Comparison of ENCODE assay signal across 9 cellular contexts in the genomic region with DNA sequence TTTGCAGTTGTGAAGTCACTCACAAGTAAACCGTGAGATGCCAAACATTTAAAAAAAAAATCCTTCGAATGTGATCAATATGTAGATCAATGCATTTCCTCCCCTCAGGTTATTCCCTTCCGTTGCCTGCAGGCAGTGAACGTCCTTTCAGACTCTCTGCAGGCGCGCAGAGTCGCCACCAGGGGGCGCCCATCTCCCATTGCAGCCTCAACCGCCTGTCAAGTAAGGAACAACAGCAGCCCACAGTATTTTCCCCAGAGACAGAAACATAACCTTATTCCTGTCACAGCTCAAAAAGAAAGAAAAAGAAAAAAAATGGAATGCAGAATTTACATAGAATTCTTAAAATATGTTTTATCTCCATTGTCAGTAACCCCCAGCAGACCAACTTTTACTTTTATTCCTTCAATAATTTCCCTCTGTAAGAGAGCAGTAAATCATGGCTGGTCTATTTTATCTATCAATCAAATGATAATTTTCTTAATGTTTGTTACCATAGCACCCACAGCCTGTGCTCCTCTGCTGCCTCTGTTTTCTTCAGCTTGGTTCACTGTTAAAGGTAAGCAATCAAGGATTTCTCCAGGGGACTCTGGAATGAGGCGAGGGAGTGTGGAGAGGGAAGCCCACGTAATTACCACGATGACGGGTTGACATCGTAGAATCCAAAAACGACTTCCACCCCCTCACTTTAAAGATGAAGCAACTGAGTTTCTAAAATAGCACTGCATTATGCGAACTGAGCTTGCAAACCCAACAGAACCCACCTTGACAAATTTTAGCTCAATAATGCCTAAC.
DNase-seq lines count a peak whose midpoint lies in the region; ATAC-seq lines count a peak whose summit lies in the region.
"Had no signal": no experiment of that assay in that cellular context is flagged by ENCODE, and none has a peak within 500 bp of the region (broad histone marks: within the 10 kb centered on the region; RNA-seq: fewer than 3 reads in every experiment).

No MANE protein-coding gene starts in this region.

- H3K4me1 Mint-ChIP-seq in effector memory CD8-positive, alpha-beta T cell (ENCODE audit: low read depth in 2 of 2), result no peaks in the 10 kb centered on the region

- no peak overlapping the region for H3K27ac Mint-ChIP-seq in effector memory CD8-positive, alpha-beta T cell
- H3K27ac Mint-ChIP-seq: T-helper 1 cell treated with Interleukin-12 subunit alpha and Interleukin-12 subunit beta and Interleukin-4 antibody, amounts not matched to agents 30 μg/mL and 1 μg/mL, for 36 hours had no signal

- H3K36me3 Mint-ChIP-seq in effector memory CD8-positive, alpha-beta T cell (ENCODE audit: insufficient read depth), result no peaks in the 10 kb centered on the region

- no peaks in the 10 kb centered on the region for H3K27me3 Mint-ChIP-seq in effector memory CD8-positive, alpha-beta T cell

- H3K4me3 Mint-ChIP-seq in effector memory CD8-positive, alpha-beta T cell, result no peak overlapping the region
- H3K4me3 Mint-ChIP-seq: T-helper 1 cell treated with Interleukin-12 subunit alpha and Interleukin-12 subunit beta and Interleukin-4 antibody, amounts not matched to agents 30 μg/mL and 1 μg/mL, for 36 hours had no signal

- H3K9me3 Mint-ChIP-seq in effector memory CD8-positive, alpha-beta T cell, result no peaks in the 10 kb centered on the region
- H3K9me3 Mint-ChIP-seq: T-helper 1 cell treated with Interleukin-12 subunit alpha and Interleukin-12 subunit beta and Interleukin-4 antibody, amounts not matched to agents 30 μg/mL and 1 μg/mL, for 36 hours had no signal

- ATAC-seq in GM19025 (IDR thresholded peaks at IDR 0.05; ENCODE audit: low read depth, unreplicated experiment) (peak; percentile 93), HG03108 (IDR thresholded peaks at IDR 0.05; ENCODE audit: unreplicated experiment) (peak; percentile 86)
- no peak for ATAC-seq in effector memory CD8-positive, alpha-beta T cell (replicated peaks)

- DNase-seq in CD1c-positive myeloid dendritic cell (ENCODE audit: extremely low spot score), result peak; percentile 58
- DNase-seq in NCI-H2196 treated with DMSO at 0.1 percent for 48 hours (lab: John Stamatoyannopoulos, UW; ENCODE audit: unreplicated experiment), result peak; percentile 14
- DNase-seq in activated CD4-positive, alpha-beta T cell treated with anti-CD3 and anti-CD28 coated beads, Interleukin-2, amount 50 U/mL, for 48 hours, result peak; percentile 57 to 65
- peak in 2 of 3 experiments; percentile 4 to 5 for DNase-seq in effector memory CD8-positive, alpha-beta T cell
- peak; percentile 72 for DNase-seq in midbrain (lab: John Stamatoyannopoulos, UW)
- peak; percentile 76 for DNase-seq in stimulated activated CD8-positive, alpha-beta memory T cell treated with anti-CD3 and anti-CD28 coated beads, Interleukin-4, amount 100 ng/mL, for 48 hours

Comparison
In these comparisons a context has a peak if more than half of its experiments do, and no peak if none do; other contexts are left out.
1. DNase-seq: peak in every context shown above with its lines; median percentile 76 in stimulated activated CD8-positive, alpha-beta memory T cell treated with anti-CD3 and anti-CD28 coated beads, Interleukin-4, amount 100 ng/mL, for 48 hours; 72 in midbrain; 61 in activated CD4-positive, alpha-beta T cell treated with anti-CD3 and anti-CD28 coated beads, Interleukin-2, amount 50 U/mL, for 48 hours; 58 in CD1c-positive myeloid dendritic cell; 14 in NCI-H2196 treated with DMSO at 0.1 percent for 48 hours; 4 in effector memory CD8-positive, alpha-beta T cell.